In genomic region chr6:150412221-150412620, GRCh38 we compare ENCODE assay signal across 14 cellular contexts. TPM values are rescaled to one million over a fixed set of nuclear protein-coding genes. Genes with fewer than 3 reads are reported as not detected.
DNase-seq lines count a peak whose midpoint lies in the region; ATAC-seq and TF ChIP-seq lines count a peak whose summit lies in the region.
"Had no signal": no experiment of that assay in that cellular context is flagged by ENCODE, and none has a peak within 500 bp of the region (broad histone marks: within the 10 kb centered on the region; RNA-seq: fewer than 3 reads in every experiment).

No MANE protein-coding gene starts in this region.

- no peaks in the 10 kb centered on the region for H3K36me3 ChIP-seq in IMR-90 (ENCODE audit: control insufficient read depth, insufficient read depth, low read length)
- H3K36me3 ChIP-seq in adipocyte (ENCODE audit: control insufficient read depth, insufficient read depth, low read length, severe bottlenecking): no peaks in the 10 kb centered on the region
- H3K36me3 ChIP-seq in upper lobe of right lung: no peaks in the 10 kb centered on the region
- H3K36me3 ChIP-seq in gastroesophageal sphincter: no peaks in the 10 kb centered on the region
- H3K36me3 ChIP-seq in mucosa of descending colon (ENCODE audit: low read depth): no peaks in the 10 kb centered on the region

- no peak overlapping the region for H2BK120ac ChIP-seq in IMR-90 (ENCODE audit: low read depth, low read length)

- ATAC-seq in IMR-90 (ENCODE audit: low read depth) (peak; percentile 17; the same call in 1 of the 2 replicates), upper lobe of right lung (no peak), gastroesophageal sphincter (no peak), mucosa of descending colon (no peak)
- ATAC-seq: CD8-positive, alpha-beta T cell; GM12878 had no signal

- DNase-seq in IMR-90 (no peak), adipocyte (ENCODE audit: low read depth) (peak; percentile 25), upper lobe of right lung (no peak), mucosa of descending colon (no peak)
- DNase-seq: CD8-positive, alpha-beta T cell; COR-L47 had no signal

- no peak overlapping the region for H3K14ac ChIP-seq in IMR-90 (replicated peaks; ENCODE audit: low read depth, low read length)

- in situ Hi-C loops in IMR-90 (cut with MboI; ENCODE audit: low sequenced_read_pairs): loop anchor here (25.0 kb wide), 1 partner anchor 925 kb away; no protein-coding TSS in a partner anchor

- H3K18ac ChIP-seq in IMR-90 (ENCODE audit: low read depth, low read length): no peak overlapping the region

- no peak overlapping the region for H3K56ac ChIP-seq in IMR-90 (ENCODE audit: extremely low read depth, insufficient read depth, low read length)

- H3K4me1 ChIP-seq in IMR-90 (ENCODE audit: control insufficient read depth, insufficient read depth, low read length): no peaks in the 10 kb centered on the region
- peaks cover 3% of the 10 kb centered on the region for H3K4me1 ChIP-seq in adipocyte (ENCODE audit: control insufficient read depth, insufficient read depth, low read length)
- H3K4me1 ChIP-seq in upper lobe of right lung: peaks cover 14% of the 10 kb centered on the region
- peaks cover 0 to 11% (median 7%) of the 10 kb centered on the region in 3 donors for H3K4me1 ChIP-seq in gastroesophageal sphincter
- peaks cover 3% of the 10 kb centered on the region for H3K4me1 ChIP-seq in mucosa of descending colon (ENCODE audit: low read depth)

- POLR2A ChIA-PET in IMR-90 (lab: Charles Lee; ENCODE audit: unreplicated experiment): no interaction called here

- no peaks in the 10 kb centered on the region for H3K36me3 Mint-ChIP-seq in nephron (ENCODE audit: low read depth)
- H3K36me3 Mint-ChIP-seq: CD14-positive monocyte; CD8-positive, alpha-beta T cell had no signal

- no peak overlapping the region for H2BK15ac ChIP-seq in IMR-90 (ENCODE audit: low read depth, low read length)

- H3K9me1 ChIP-seq in IMR-90 (ENCODE audit: insufficient read depth, low read length): no peaks in the 10 kb centered on the region

- no peak overlapping the region for H4K8ac ChIP-seq in IMR-90 (ENCODE audit: low read depth in 2 of 2, low read length in 2 of 2)

- H3K9me3 ChIP-seq in IMR-90 (ENCODE audit: control insufficient read depth, insufficient read depth, low read length) (no peaks in the 10 kb centered on the region), adipocyte (ENCODE audit: control insufficient read depth, low read length) (no peaks in the 10 kb centered on the region), upper lobe of right lung (no peaks in the 10 kb centered on the region), gastroesophageal sphincter (no peaks in the 10 kb centered on the region), mucosa of descending colon (no peaks in the 10 kb centered on the region)

- no TSS peak for BruUV-seq in IMR-90 (replicated peaks; lab: Mats Ljungman, UMichigan)

- H3K4me3 ChIP-seq in IMR-90 (ENCODE audit: insufficient read depth, low read depth, low read length) (no peak overlapping the region), adipocyte (ENCODE audit: low read length) (no peak overlapping the region), upper lobe of right lung (no peak overlapping the region), gastroesophageal sphincter (no peak overlapping the region), mucosa of descending colon (no peak overlapping the region)
- H3K4me3 ChIP-seq: GM12878 had no signal

- H3K4me2 ChIP-seq in IMR-90 (ENCODE audit: low read depth, low read length): no peak overlapping the region

- no peak overlapping the region for H3K4ac ChIP-seq in IMR-90 (ENCODE audit: low read depth, low read length)

- intact Hi-C loops in IMR-90 (cut with micrococcal nuclease): no loop called here
- intact Hi-C loops in upper lobe of right lung (cut with DNase I): no loop called here
- intact Hi-C loops in mucosa of descending colon (cut with DNase I, micrococcal nuclease): no loop called here

- 50% methylated on average over 1 of the region's 3 CpGs; no CpG with 5 or more reads in 1 of the 2 experiments for WGBS in IMR-90 (ENCODE audit: extremely low coverage in 2 of 2, insufficient read length in 1 of 2), 2 experiments
- WGBS in gastroesophageal sphincter (ENCODE audit: low coverage in 1 of 2), 2 donors: 76 to 85% methylated on average over 3 of the region's 3 CpGs

- H2AFZ ChIP-seq in IMR-90 (replicated peaks; ENCODE audit: low read length, poor library complexity): no peak overlapping the region

- H2BK5ac ChIP-seq in IMR-90 (ENCODE audit: low read depth, low read length, poor library complexity, severe bottlenecking): no peak overlapping the region

- H3K23ac ChIP-seq in IMR-90 (ENCODE audit: low read depth, low read length): no peak overlapping the region

- TF ChIP-seq RAD21 in IMR-90 (IDR thresholded peaks at IDR 0.05; ENCODE audit: low read length): no peak

- H4K20me1 ChIP-seq in IMR-90 (ENCODE audit: insufficient read depth, low read length): no peaks in the 10 kb centered on the region

- H3K9ac ChIP-seq in IMR-90 (ENCODE audit: low read depth, low read length) (no peak overlapping the region), adipocyte (ENCODE audit: low read length) (no peak overlapping the region)

- H3K4me1 Mint-ChIP-seq in nephron: peaks cover 51% of the 10 kb centered on the region

- H3K27me3 ChIP-seq in IMR-90 (ENCODE audit: control insufficient read depth, insufficient read depth, low read length): no peaks in the 10 kb centered on the region; the same call in 1 of the 2 replicates
- no peaks in the 10 kb centered on the region for H3K27me3 ChIP-seq in adipocyte (replicated peaks; ENCODE audit: control insufficient read depth, insufficient read depth, low read length)
- H3K27me3 ChIP-seq in upper lobe of right lung: no peaks in the 10 kb centered on the region
- H3K27me3 ChIP-seq in gastroesophageal sphincter: peaks cover under 1% of the 10 kb centered on the region

- TF ChIP-seq POLR2A in IMR-90 (IDR thresholded peaks at IDR 0.05; ENCODE audit: low read depth, low read length) (no peak), gastroesophageal sphincter (IDR thresholded peaks at IDR 0.05) (no peak)

- H3K27ac Mint-ChIP-seq in nephron: peak overlapping the region; percentile 28 to 44 (median 32)
- H3K27ac Mint-ChIP-seq: CD14-positive monocyte; CD8-positive, alpha-beta T cell had no signal

- dilution Hi-C loops in IMR-90 (cut with HindIII; ENCODE audit: low sequenced_read_pairs, unreplicated experiment): no loop called here

- TF ChIP-seq CTCF in IMR-90 (conservative IDR thresholded peaks at IDR 0.05; ENCODE audit: low read depth, low read length) (no peak), nephron (IDR thresholded peaks at IDR 0.05; ENCODE audit: unreplicated experiment in 3 of 3) (no peak), upper lobe of right lung (IDR thresholded peaks at IDR 0.05) (no peak), gastroesophageal sphincter (IDR thresholded peaks at IDR 0.05) (no peak), mucosa of descending colon (IDR thresholded peaks at IDR 0.05) (no peak)

- H4K91ac ChIP-seq in IMR-90 (ENCODE audit: insufficient read depth, low read depth, low read length): no peak overlapping the region

- no peaks in the 10 kb centered on the region for H3K9me3 Mint-ChIP-seq in nephron
- H3K9me3 Mint-ChIP-seq: CD14-positive monocyte; CD8-positive, alpha-beta T cell had no signal

- CTCF ChIA-PET in IMR-90 (lab: Yijun Ruan, JAX): interaction anchor here (1.8 kb wide), 1 partner anchor 17 kb away, joined by 5 read pairs; no protein-coding TSS in a partner anchor

- H3K27ac ChIP-seq in IMR-90 (ENCODE audit: insufficient read depth, low read length) (no peak overlapping the region), upper lobe of right lung (no peak overlapping the region), gastroesophageal sphincter (no peak overlapping the region)

- H2BK20ac ChIP-seq in IMR-90 (ENCODE audit: low read depth, low read length): no peak overlapping the region

- no peak overlapping the region for H2AK9ac ChIP-seq in IMR-90 (replicated peaks; ENCODE audit: low read depth, low read length, poor library complexity)

- H3K4me3 Mint-ChIP-seq in nephron: no peak overlapping the region
- H3K4me3 Mint-ChIP-seq: CD14-positive monocyte; CD8-positive, alpha-beta T cell had no signal

- no peaks in the 10 kb centered on the region for H3K79me1 ChIP-seq in IMR-90 (ENCODE audit: low read depth in 1 of 2, low read length in 2 of 2)

- peaks cover 15% of the 10 kb centered on the region for H3K27me3 Mint-ChIP-seq in nephron (ENCODE audit: low read depth)

- H4K5ac ChIP-seq in IMR-90 (ENCODE audit: low read depth, low read length): no peak overlapping the region

- H2AK5ac ChIP-seq in IMR-90 (ENCODE audit: low read depth, low read length): no peak overlapping the region

- TF ChIP-seq EP300 in gastroesophageal sphincter (IDR thresholded peaks at IDR 0.05): no peak

TF ChIP-seq in IMR-90, 13 proteins besides CTCF, POLR2A, EP300 and RAD21 (continues in another document):
- TF ChIP-seq, protein P1, sequence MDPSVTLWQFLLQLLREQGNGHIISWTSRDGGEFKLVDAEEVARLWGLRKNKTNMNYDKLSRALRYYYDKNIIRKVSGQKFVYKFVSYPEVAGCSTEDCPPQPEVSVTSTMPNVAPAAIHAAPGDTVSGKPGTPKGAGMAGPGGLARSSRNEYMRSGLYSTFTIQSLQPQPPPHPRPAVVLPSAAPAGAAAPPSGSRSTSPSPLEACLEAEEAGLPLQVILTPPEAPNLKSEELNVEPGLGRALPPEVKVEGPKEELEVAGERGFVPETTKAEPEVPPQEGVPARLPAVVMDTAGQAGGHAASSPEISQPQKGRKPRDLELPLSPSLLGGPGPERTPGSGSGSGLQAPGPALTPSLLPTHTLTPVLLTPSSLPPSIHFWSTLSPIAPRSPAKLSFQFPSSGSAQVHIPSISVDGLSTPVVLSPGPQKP (IDR thresholded peaks at IDR 0.05; ENCODE audit: borderline replicate concordance, low read depth, low read length): no peak
- TF ChIP-seq RCOR1 (IDR thresholded peaks at IDR 0.05; ENCODE audit: insufficient replicate concordance, low read length) (no peak), MAZ (IDR thresholded peaks at IDR 0.05; ENCODE audit: borderline replicate concordance, low read depth, low read length) (no peak), BHLHE40 (IDR thresholded peaks at IDR 0.05; ENCODE audit: low read depth, low read length) (no peak), NFE2L2 (IDR thresholded peaks at IDR 0.05; ENCODE audit: low read depth, low read length) (no peak), FOS (IDR thresholded peaks at IDR 0.05; ENCODE audit: low read depth, low read length) (no peak), RFX5 (IDR thresholded peaks at IDR 0.05; ENCODE audit: low read depth, low read length) (no peak), MXI1 (IDR thresholded peaks at IDR 0.05; ENCODE audit: borderline replicate concordance, low read depth, low read length) (no peak)

RNA-seq across cellular contexts. Expression of gene IYD, which starts 43.4 kb away (rescaled TPM):
- total RNA-seq in IMR-90 (2012; rRNA removed): not detected in 2 replicates
- polyA plus RNA-seq in IMR-90 (2012; rRNA removed): not detected in 2 replicates
- not detected in 2 replicates for polyA plus RNA-seq in IMR-90 (2012; cell fraction: cytosol; rRNA removed)
- polyA plus RNA-seq in IMR-90 (2012; cell fraction: nucleus; rRNA removed; ENCODE audit: low replicate concordance): not detected in 2 replicates
- total RNA-seq in upper lobe of right lung: 1.2 TPM
- total RNA-seq in gastroesophageal sphincter: not detected
- total RNA-seq in mucosa of descending colon: 10 to 100 TPM in 2 of 3 donors, 1 to 10 TPM in 1; 7.5 to 25.3 (median 15.3) TPM
- total RNA-seq: A673; CD8-positive, alpha-beta T cell; G401; GM12878; H4 had no signal
- polyA plus RNA-seq: BJ, CD14-positive monocyte had no signal
